Comparison of ENCODE assay signal across 16 cellular contexts in the genomic region with DNA sequence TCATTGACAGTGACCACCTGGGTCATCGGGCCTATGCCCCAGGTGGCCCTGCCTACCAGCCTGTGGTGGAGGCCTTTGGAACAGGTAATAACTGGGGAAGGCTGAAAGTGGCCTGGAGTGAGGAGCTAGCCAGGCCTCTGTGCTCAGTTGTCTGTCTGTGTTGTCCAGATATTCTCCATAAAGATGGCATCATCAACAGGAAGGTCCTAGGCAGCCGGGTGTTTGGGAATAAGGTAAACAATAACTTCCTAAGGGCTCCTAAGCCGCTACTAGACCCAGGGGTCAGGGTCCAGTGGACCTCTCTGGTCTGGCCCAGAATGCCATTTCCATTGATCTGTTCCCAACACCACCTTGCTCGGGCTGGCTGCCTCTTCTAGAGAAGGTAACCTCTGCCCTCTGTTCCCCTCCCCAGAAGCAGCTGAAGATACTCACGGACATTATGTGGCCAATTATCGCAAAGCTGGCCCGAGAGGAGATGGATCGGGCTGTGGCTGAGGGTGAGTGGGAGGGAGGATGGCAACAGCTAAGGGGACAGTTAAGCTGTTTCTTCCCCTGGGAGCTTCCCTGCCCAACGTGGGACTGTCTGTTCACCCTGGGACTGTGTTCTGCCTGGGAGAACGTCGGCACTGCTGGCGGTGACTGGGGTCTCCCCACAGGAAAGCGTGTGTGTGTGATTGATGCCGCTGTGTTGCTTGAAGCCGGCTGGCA. TPM values are rescaled to one million over a fixed set of nuclear protein-coding genes. Genes with fewer than 3 reads are reported as not detected.
A peak's percentile ranks its signal among the peaks of the same experiment; 100 is the strongest.
DNase-seq lines count a peak whose midpoint lies in the region; ATAC-seq and TF ChIP-seq lines count a peak whose summit lies in the region.
"Had no signal": no experiment of that assay in that cellular context is flagged by ENCODE, and none has a peak within 500 bp of the region (broad histone marks: within the 10 kb centered on the region; RNA-seq: fewer than 3 reads in every experiment).

No MANE protein-coding gene starts in this region.

- H3K27me3 Mint-ChIP-seq in activated T-cell treated with anti-CD3 and anti-CD28 coated beads, Interleukin-2, amount 50 U/mL, for 4 hours (ENCODE audit: low read depth) = no peaks in the 10 kb centered on the region
- no peaks in the 10 kb centered on the region for H3K27me3 Mint-ChIP-seq in chondrocyte (ENCODE audit: low read depth)
- H3K27me3 Mint-ChIP-seq in nephron progenitor cell (ENCODE audit: low read depth, poor library complexity) = no peaks in the 10 kb centered on the region

- H3K79me2 ChIP-seq in osteoblast (ENCODE audit: insufficient read depth, low read length) = peaks cover 71% of the 10 kb centered on the region

- TF ChIP-seq CTCF in HEK293 (tag by site-specific recombination; IDR thresholded peaks at IDR 0.05) = no peak
- TF ChIP-seq CTCF in chondrocyte (IDR thresholded peaks at IDR 0.05) = no peak
- no peak for TF ChIP-seq CTCF in osteoblast (IDR thresholded peaks at IDR 0.05; ENCODE audit: extremely low read depth, low read depth, low read length)
- no peak for TF ChIP-seq CTCF in nephron progenitor cell (IDR thresholded peaks at IDR 0.05)

- H2AFZ ChIP-seq in osteoblast (ENCODE audit: low read length) = no peak overlapping the region

- peaks cover 10% of the 10 kb centered on the region; the same call in 1 of the 2 replicates for H3K4me1 ChIP-seq in HEK293 (ENCODE audit: control insufficient read depth, insufficient read depth, low read length)
- H3K4me1 ChIP-seq in osteoblast (ENCODE audit: insufficient read depth, low read length) = peaks cover 32% of the 10 kb centered on the region

- DNase-seq in activated T-cell treated with anti-CD3 and anti-CD28 coated beads, Interleukin-2, amount 50 U/mL, for 4 hours = no peak
- DNase-seq in activated T-cell treated with anti-CD3 and anti-CD28 coated beads for 4 hours (no peak), chondrocyte (ENCODE audit: low spot score) (no peak), osteoblast (ENCODE audit: insufficient read length, low spot score, missing footprints) (peak; percentile 37), nephron progenitor cell (no peak), amniotic stem cell (lab: John Stamatoyannopoulos, UW) (no peak)
- DNase-seq: activated naive CD4-positive, alpha-beta T cell; Calu3; left lung; NCI-H2081 treated with DMSO at 0.1 percent for 48 hours; NCI-H524 treated with DMSO at 0.1 percent for 48 hours had no signal

- H3K4me3 Mint-ChIP-seq in activated T-cell treated with anti-CD3 and anti-CD28 coated beads, Interleukin-2, amount 50 U/mL, for 4 hours = peak overlapping the region; percentile 42
- H3K4me3 Mint-ChIP-seq in chondrocyte (ENCODE audit: unreplicated experiment) (no peak overlapping the region), nephron progenitor cell (no peak overlapping the region)

- peaks cover 9% of the 10 kb centered on the region for H3K36me3 Mint-ChIP-seq in activated T-cell treated with anti-CD3 and anti-CD28 coated beads, Interleukin-2, amount 50 U/mL, for 4 hours (ENCODE audit: insufficient read depth)
- H3K36me3 Mint-ChIP-seq in chondrocyte (ENCODE audit: low read depth) (peaks cover 11% of the 10 kb centered on the region), nephron progenitor cell (ENCODE audit: low read depth) (peaks cover 14% of the 10 kb centered on the region)

- no peaks in the 10 kb centered on the region for H3K9me3 ChIP-seq in HEK293 (ENCODE audit: control insufficient read depth, insufficient read depth, low read depth, low read length)
- no peaks in the 10 kb centered on the region for H3K9me3 ChIP-seq in osteoblast (ENCODE audit: low read depth, low read length)
- H3K9me3 ChIP-seq: A549, left lung, right atrium auricular region had no signal

- no peak overlapping the region for H3K4me2 ChIP-seq in osteoblast (ENCODE audit: insufficient read depth, low read length)

- H3K4me3 ChIP-seq in HEK293 (ENCODE audit: low read depth, low read length) (no peak overlapping the region), osteoblast (ENCODE audit: insufficient read depth, low read length) (no peak overlapping the region)
- H3K4me3 ChIP-seq: A549, left lung, right atrium auricular region, SK-N-MC had no signal

- H3K27ac Mint-ChIP-seq in chondrocyte (ENCODE audit: unreplicated experiment) (peak overlapping the region; percentile 51), nephron progenitor cell (no peak overlapping the region)

- CTCF ChIA-PET in HEK293 (lab: Yijun Ruan, JAX) = interaction anchor here (1.0 to 1.8 kb wide), 3 partner anchors 17 to 433 kb away, joined by 3 to 7 read pairs (median 5); a partner anchor contains a TSS

- peaks cover 9% of the 10 kb centered on the region for H4K20me1 ChIP-seq in osteoblast (ENCODE audit: insufficient read depth, low read length)

- H3K27ac ChIP-seq in HEK293 (ENCODE audit: extremely low read depth, low read depth, low read length) = no peak overlapping the region
- H3K27ac ChIP-seq in osteoblast (ENCODE audit: low read depth, low read length) = no peak overlapping the region
- H3K27ac ChIP-seq: A549, right atrium auricular region had no signal

- no peaks in the 10 kb centered on the region for H3K27me3 ChIP-seq in osteoblast (ENCODE audit: insufficient read depth, low read length)
- H3K27me3 ChIP-seq: left lung, right atrium auricular region had no signal

- POLR2A ChIA-PET in HEK293 (lab: Yijun Ruan, JAX) = interaction anchor here (0.5 to 4.8 kb wide), 4 partner anchors 10 to 581 kb away, joined by 3 to 48 read pairs (median 7); a partner anchor contains a TSS

- H3K9me3 Mint-ChIP-seq in activated T-cell treated with anti-CD3 and anti-CD28 coated beads, Interleukin-2, amount 50 U/mL, for 4 hours = no peaks in the 10 kb centered on the region
- H3K9me3 Mint-ChIP-seq in chondrocyte (ENCODE audit: low read depth) (no peaks in the 10 kb centered on the region), nephron progenitor cell (no peaks in the 10 kb centered on the region)

- ATAC-seq in activated T-cell treated with anti-CD3 and anti-CD28 coated beads, Interleukin-2, amount 50 U/mL, for 4 hours = no peak
- ATAC-seq in GM21576 (IDR thresholded peaks at IDR 0.05; ENCODE audit: unreplicated experiment) = no peak
- ATAC-seq: A549, left lung had no signal

- H3K36me3 ChIP-seq in HEK293 (ENCODE audit: control insufficient read depth in 2 of 2, insufficient read depth in 1 of 2, low read length in 2 of 2) (peaks cover 0 to 58% of the 10 kb centered on the region in 2 experiments; a peak in 1 of 3 replicates), osteoblast (ENCODE audit: insufficient read depth, low read length) (peaks cover 48% of the 10 kb centered on the region)

- peaks cover 38% of the 10 kb centered on the region for H3K4me1 Mint-ChIP-seq in activated T-cell treated with anti-CD3 and anti-CD28 coated beads, Interleukin-2, amount 50 U/mL, for 4 hours (ENCODE audit: low read depth)
- peaks cover 52% of the 10 kb centered on the region for H3K4me1 Mint-ChIP-seq in chondrocyte (ENCODE audit: low read depth)
- H3K4me1 Mint-ChIP-seq in nephron progenitor cell = peaks cover 41% of the 10 kb centered on the region

TF ChIP-seq in HEK293, 187 proteins besides CTCF, POLR2A, EP300 and RAD21:
- TF ChIP-seq ZNF184 (tag by site-specific recombination; IDR thresholded peaks at IDR 0.05) (no peak), ZNF571 (tag by site-specific recombination; IDR thresholded peaks at IDR 0.05) (no peak), ZBTB48 (tag by site-specific recombination; IDR thresholded peaks at IDR 0.05) (no peak), ZNF473 (tag by site-specific recombination; IDR thresholded peaks at IDR 0.05) (no peak), ZNF10 (tag by site-specific recombination; IDR thresholded peaks at IDR 0.05) (no peak), ZNF335 (tag by site-specific recombination; conservative IDR thresholded peaks at IDR 0.05) (no peak), MYNN (tag by site-specific recombination; IDR thresholded peaks at IDR 0.05; ENCODE audit: borderline replicate concordance) (no peak), ZNF623 (tag by site-specific recombination; IDR thresholded peaks at IDR 0.05) (no peak), ZNF600 (tag by site-specific recombination; IDR thresholded peaks at IDR 0.05) (peak; percentile 67; the same call in 1 of the 2 replicates)
TF ChIP-seq in HEK293: peak in this region for 1.

RNA-seq across cellular contexts. Expression of a gene that starts 1.9 kb away (rescaled TPM):
- 10 to 100 TPM; 69.3 to 90.1 (median 77.7) TPM for total RNA-seq in activated T-cell treated with anti-CD3 and anti-CD28 coated beads, Interleukin-2, amount 50 U/mL, for 4 hours
- 30.1 to 37.0 TPM (median 30.3 TPM) in 3 replicates for total RNA-seq in chondrocyte
- total RNA-seq in osteoblast = 43.4 and 44.8 TPM in 2 replicates

RNA-seq across cellular contexts. Expression of a gene that starts 3.0 kb away (rescaled TPM):
- 100 to 1,000 TPM in 2 of 3 donors, 10 to 100 TPM in 1; 98.8 to 110 (median 105) TPM for total RNA-seq in activated T-cell treated with anti-CD3 and anti-CD28 coated beads, Interleukin-2, amount 50 U/mL, for 4 hours
- total RNA-seq in chondrocyte = 31.2 to 57.3 TPM (median 37.1 TPM) in 3 replicates
- total RNA-seq in osteoblast = 13.0 and 13.4 TPM in 2 replicates

RNA-seq across cellular contexts. Expression of a gene that starts 12.2 kb away (rescaled TPM):
- under 1 TPM; 0.10 to 0.53 (median 0.33) TPM for total RNA-seq in activated T-cell treated with anti-CD3 and anti-CD28 coated beads, Interleukin-2, amount 50 U/mL, for 4 hours
- total RNA-seq in chondrocyte = 1.4 to 2.6 TPM (median 1.4 TPM) in 3 replicates
- total RNA-seq in osteoblast = 1.1 and 1.5 TPM in 2 replicates

RNA-seq across cellular contexts. Expression of a gene that starts 12.6 kb away (rescaled TPM):
- 10 to 100 TPM; 23.5 to 31.0 (median 26.9) TPM for total RNA-seq in activated T-cell treated with anti-CD3 and anti-CD28 coated beads, Interleukin-2, amount 50 U/mL, for 4 hours
- total RNA-seq in chondrocyte (4.9 to 13.0 TPM (median 6.1 TPM) in 3 replicates), osteoblast (1.8 TPM in 2 replicates)

RNA-seq across cellular contexts. Expression of a gene that starts 28.9 kb away (rescaled TPM):
- 10 to 100 TPM; 11.6 to 12.9 (median 12.0) TPM for total RNA-seq in activated T-cell treated with anti-CD3 and anti-CD28 coated beads, Interleukin-2, amount 50 U/mL, for 4 hours
- total RNA-seq in chondrocyte = 64.5 to 68.7 TPM (median 66.4 TPM) in 3 replicates
- total RNA-seq in osteoblast = 91.6 and 99.0 TPM in 2 replicates
